1 cellular context compared by ENCODE assay signal in genomic region chr17:63955232-63955631, GRCh38.
TF ChIP-seq lines count a peak whose summit lies in the region.

No MANE protein-coding gene starts in this region.

TF ChIP-seq in IMR-90, 13 proteins besides CTCF, POLR2A, EP300 and RAD21:
- TF ChIP-seq MAFK (IDR thresholded peaks at IDR 0.05; ENCODE audit: low read depth, low read length) (no peak), FOS (IDR thresholded peaks at IDR 0.05; ENCODE audit: low read depth, low read length) (no peak), RFX5 (IDR thresholded peaks at IDR 0.05; ENCODE audit: low read depth, low read length) (no peak), RCOR1 (IDR thresholded peaks at IDR 0.05; ENCODE audit: insufficient replicate concordance, low read length) (no peak), CEBPB (IDR thresholded peaks at IDR 0.05; ENCODE audit: low read depth, low read length) (no peak), MXI1 (IDR thresholded peaks at IDR 0.05; ENCODE audit: borderline replicate concordance, low read depth, low read length) (no peak), SMC3 (IDR thresholded peaks at IDR 0.05; ENCODE audit: low read depth, low read length) (no peak), ELK1 (IDR thresholded peaks at IDR 0.05; ENCODE audit: borderline replicate concordance, low read depth, low read length) (no peak), NFE2L2 (IDR thresholded peaks at IDR 0.05; ENCODE audit: low read depth, low read length) (no peak), MAZ (IDR thresholded peaks at IDR 0.05; ENCODE audit: borderline replicate concordance, low read depth, low read length) (no peak), USF2 (IDR thresholded peaks at IDR 0.05; ENCODE audit: low read depth, low read length) (no peak), BHLHE40 (IDR thresholded peaks at IDR 0.05; ENCODE audit: low read depth, low read length) (no peak), CHD1 (IDR thresholded peaks at IDR 0.05; ENCODE audit: low read depth, low read length) (no peak)
